ENCODE assay signal across 1 cellular context in the genomic region with DNA sequence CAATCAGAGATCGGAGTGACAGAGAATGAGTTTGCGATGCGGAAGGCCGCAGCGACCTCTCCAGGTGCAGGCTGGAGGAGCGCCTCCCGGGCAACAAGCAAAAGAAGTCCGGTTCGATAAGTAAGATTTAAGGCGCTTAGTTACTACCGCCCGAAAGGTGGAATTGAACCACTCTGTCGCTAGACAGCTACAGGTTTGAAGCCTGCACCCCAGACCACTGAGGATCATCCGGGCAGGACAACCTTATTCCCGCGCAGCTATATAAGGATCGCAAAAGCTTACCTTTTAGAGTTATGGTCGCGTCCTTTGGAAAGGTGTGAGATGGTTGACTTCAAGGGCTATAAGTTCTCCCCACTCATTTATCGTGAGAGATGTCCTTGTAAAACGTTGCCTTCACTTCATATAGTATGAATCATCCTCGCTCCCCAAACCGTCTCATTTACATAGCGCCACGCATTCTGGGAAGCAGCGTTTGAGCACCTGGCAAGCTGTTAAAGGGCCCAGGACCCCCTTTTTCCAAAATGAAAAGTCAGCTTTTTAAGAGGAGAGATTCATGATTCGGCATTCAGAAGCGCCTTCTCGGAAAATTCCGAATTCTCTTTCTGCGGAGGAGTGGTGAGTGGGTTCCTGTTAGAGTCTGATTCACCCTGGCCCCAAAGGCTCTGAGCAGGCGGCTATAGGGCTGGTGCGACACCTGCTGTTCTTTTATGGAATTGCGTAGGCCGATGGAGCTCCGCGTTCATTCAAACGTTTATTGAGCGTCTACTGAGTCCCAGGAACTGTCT.
TF ChIP-seq lines count a peak whose summit lies in the region.

No MANE protein-coding gene starts in this region.

TF ChIP-seq in K562, 482 proteins besides CTCF, POLR2A, EP300 and RAD21 (continued from another document and continues in another):
- TF ChIP-seq CUX1 (CRISPR knock-in tag; IDR thresholded peaks at IDR 0.05) (peak; percentile 77; the same call in 1 of the 2 replicates), ARID4B (CRISPR knock-in tag; IDR thresholded peaks at IDR 0.05) (peak; percentile 79), VEZF1 (CRISPR knock-in tag; IDR thresholded peaks at IDR 0.05) (peak; percentile 63), ZHX1 (conservative IDR thresholded peaks at IDR 0.05; ENCODE audit: low read length) (peak; percentile 68; the same call in 1 of the 2 replicates), NCOA2 (IDR thresholded peaks at IDR 0.05; ENCODE audit: partially characterized antibody in 2 of 2) (no peak), ZNF766 (CRISPR knock-in tag; conservative IDR thresholded peaks at IDR 0.05) (peak; percentile 86; the same call in 1 of the 2 replicates), WHSC1 (IDR thresholded peaks at IDR 0.05; ENCODE audit: low read length) (no peak), MEF2D (tag; conservative IDR thresholded peaks at IDR 0.05; ENCODE audit: low read depth) (peak; percentile 67), GTF2F1 (IDR thresholded peaks at IDR 0.05; ENCODE audit: low read depth, low read length) (no peak), USF1 (CRISPR knock-in tag; IDR thresholded peaks at IDR 0.05) (peak; percentile 28; the same call in 1 of the 2 replicates), LEF1 (IDR thresholded peaks at IDR 0.05) (0 out of 2 replicates have a peak, but pooled peaks have one; percentile 37), MNT (conservative IDR thresholded peaks at IDR 0.05) (peak; percentile 56 to 72; a peak in 3 of 4 replicates), FOXA3 (CRISPR knock-in tag; conservative IDR thresholded peaks at IDR 0.05 in 1 of 2, IDR thresholded peaks at IDR 0.05 in 1 of 2) (peak in 1 of 2 experiments; percentile 55; a peak in 2 of 4 replicates), KDM1A (IDR thresholded peaks at IDR 0.05) (peak; percentile 46 to 80; a peak in 2 of 4 replicates), MEF2A (IDR thresholded peaks at IDR 0.05; ENCODE audit: control insufficient read depth, low read depth, low read length) (peak; percentile 24; the same call in 1 of the 2 replicates), RBM14 (IDR thresholded peaks at IDR 0.05; ENCODE audit: borderline replicate concordance, insufficient read depth, low read depth, low read length) (no peak), NFIC (IDR thresholded peaks at IDR 0.05) (peak; percentile 69; the same call in 1 of the 2 replicates), FOXP4 (CRISPR knock-in tag; IDR thresholded peaks at IDR 0.05; ENCODE audit: borderline replicate concordance) (0 out of 2 replicates have a peak, but pooled peaks have one; percentile 39), FOXP1 (CRISPR knock-in tag; IDR thresholded peaks at IDR 0.05) (peak; percentile 77; the same call in 1 of the 2 replicates), MYC (IDR thresholded peaks at IDR 0.05; ENCODE audit: low read depth, low read length) (peak; percentile 68; the same call in 1 of the 2 replicates), MYC (CRISPR knock-in tag; IDR thresholded peaks at IDR 0.05; ENCODE audit: borderline replicate concordance, low read depth) (no peak), ELK1 (CRISPR knock-in tag; IDR thresholded peaks at IDR 0.05) (no peak), ZNF76 (CRISPR knock-in tag; IDR thresholded peaks at IDR 0.05; ENCODE audit: borderline replicate concordance) (peak; percentile 84), BRF2 (IDR thresholded peaks at IDR 0.05; ENCODE audit: borderline replicate concordance, insufficient read depth, insufficient read length) (peak; percentile 100)
- TF ChIP-seq, protein P1, sequence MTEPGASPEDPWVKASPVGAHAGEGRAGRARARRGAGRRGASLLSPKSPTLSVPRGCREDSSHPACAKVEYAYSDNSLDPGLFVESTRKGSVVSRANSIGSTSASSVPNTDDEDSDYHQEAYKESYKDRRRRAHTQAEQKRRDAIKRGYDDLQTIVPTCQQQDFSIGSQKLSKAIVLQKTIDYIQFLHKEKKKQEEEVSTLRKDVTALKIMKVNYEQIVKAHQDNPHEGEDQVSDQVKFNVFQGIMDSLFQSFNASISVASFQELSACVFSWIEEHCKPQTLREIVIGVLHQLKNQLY (CRISPR knock-in tag; conservative IDR thresholded peaks at IDR 0.05) = no peak
